ENCODE assay signal across 1 cellular context in the genomic region with DNA sequence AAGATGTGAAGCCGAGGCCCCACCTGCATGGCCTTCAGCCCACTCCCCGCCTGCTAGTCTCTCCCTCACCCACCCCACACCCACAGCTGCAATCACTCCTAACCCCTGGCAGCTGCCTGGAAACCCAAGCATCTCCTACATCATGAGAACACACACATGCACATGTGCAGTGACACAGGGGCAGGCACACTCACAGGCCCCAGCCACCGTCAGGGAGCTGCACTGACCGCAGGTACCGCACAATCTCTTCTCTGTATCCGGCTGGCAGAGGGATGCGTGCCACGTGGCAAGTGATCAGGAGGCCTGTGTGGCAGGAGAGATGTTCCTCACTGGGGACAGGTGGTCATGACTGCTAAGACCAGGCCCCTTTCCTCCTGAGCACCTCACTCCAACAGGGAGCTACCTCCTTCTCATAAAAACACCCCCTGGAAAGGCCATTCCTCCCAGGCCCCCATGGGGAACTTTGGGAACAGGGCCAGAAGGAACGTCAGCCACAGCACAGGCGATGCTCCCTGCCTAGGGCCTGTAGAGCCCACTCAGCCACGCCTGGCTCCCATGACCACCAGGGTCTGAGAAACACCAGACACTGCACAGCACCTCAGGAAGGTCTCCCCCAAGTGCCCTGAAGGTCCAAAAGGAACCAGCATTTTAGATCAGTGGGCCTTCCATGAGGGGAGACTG.
TF ChIP-seq lines count a peak whose summit lies in the region.

No MANE protein-coding gene starts in this region.

TF ChIP-seq in HepG2, 621 proteins besides CTCF, POLR2A, EP300 and RAD21:
- TF ChIP-seq SMAD9 (CRISPR knock-in tag; IDR thresholded peaks at IDR 0.05) (no peak), TBX2 (CRISPR knock-in tag; IDR thresholded peaks at IDR 0.05; ENCODE audit: borderline replicate concordance) (0 out of 2 replicates have a peak, but pooled peaks have one; percentile 12)
TF ChIP-seq in HepG2: peak in this region for 1.
